In the genomic region with DNA sequence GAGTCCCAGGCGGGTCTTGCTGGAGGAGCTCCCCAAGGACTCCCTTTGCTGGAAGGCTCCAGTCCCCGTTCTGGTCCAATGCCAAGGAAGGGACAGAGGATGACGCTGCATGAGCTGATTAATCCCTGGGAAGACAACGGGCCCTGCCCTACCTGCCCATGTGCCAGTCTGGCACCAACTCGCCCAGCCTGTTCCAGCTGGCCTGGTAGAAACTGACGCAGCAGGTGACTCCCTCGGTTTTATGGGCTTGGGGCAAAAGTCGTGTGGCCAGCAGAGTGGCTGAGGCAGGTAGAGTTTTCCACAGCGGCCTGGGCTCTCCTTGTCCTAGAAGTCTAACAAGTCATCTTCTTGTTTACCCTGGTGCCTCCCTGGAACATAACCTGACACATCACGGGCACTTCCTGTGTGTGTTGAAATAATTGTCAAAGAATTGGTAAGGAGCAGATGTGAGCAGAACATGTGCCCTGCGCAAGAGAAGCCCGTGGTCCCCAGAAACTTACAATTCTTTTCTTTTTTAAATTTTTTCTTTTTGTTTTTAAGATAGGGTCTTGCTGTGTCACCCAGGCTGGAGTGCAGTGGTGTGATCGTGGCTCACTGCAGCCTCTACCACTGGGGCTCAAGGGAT, we compare ENCODE assay signal across 2 cellular contexts.
TF ChIP-seq lines count a peak whose summit lies in the region.

No MANE protein-coding gene starts in this region.

TF ChIP-seq in A549, 52 proteins besides CTCF, POLR2A, EP300 and RAD21:
- TF ChIP-seq RARB (CRISPR knock-in tag; IDR thresholded peaks at IDR 0.05), result no peak
- no peak for TF ChIP-seq FOSL2 (IDR thresholded peaks at IDR 0.05)
- no peak for TF ChIP-seq FOSL2 (CRISPR knock-in tag; IDR thresholded peaks at IDR 0.05)
- TF ChIP-seq PHF8 (IDR thresholded peaks at IDR 0.05; ENCODE audit: borderline replicate concordance, low read depth), result no peak
- no peak for TF ChIP-seq ZC3H11A (IDR thresholded peaks at IDR 0.05)
- TF ChIP-seq HOXB5 (CRISPR knock-in tag; IDR thresholded peaks at IDR 0.05), result no peak
TF ChIP-seq in A549: peak in this region for 0.

TF ChIP-seq in HepG2, 621 proteins besides CTCF, POLR2A, EP300 and RAD21:
- TF ChIP-seq, protein P1, sequence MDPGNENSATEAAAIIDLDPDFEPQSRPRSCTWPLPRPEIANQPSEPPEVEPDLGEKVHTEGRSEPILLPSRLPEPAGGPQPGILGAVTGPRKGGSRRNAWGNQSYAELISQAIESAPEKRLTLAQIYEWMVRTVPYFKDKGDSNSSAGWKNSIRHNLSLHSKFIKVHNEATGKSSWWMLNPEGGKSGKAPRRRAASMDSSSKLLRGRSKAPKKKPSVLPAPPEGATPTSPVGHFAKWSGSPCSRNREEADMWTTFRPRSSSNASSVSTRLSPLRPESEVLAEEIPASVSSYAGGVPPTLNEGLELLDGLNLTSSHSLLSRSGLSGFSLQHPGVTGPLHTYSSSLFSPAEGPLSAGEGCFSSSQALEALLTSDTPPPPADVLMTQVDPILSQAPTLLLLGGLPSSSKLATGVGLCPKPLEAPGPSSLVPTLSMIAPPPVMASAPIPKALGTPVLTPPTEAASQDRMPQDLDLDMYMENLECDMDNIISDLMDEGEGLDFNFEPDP (CRISPR knock-in tag; conservative IDR thresholded peaks at IDR 0.05), result no peak
- TF ChIP-seq HNRNPL (IDR thresholded peaks at IDR 0.05; ENCODE audit: low read depth, low read length) (peak; percentile 76), NCOA5 (CRISPR knock-in tag; IDR thresholded peaks at IDR 0.05) (no peak), RBFOX2 (IDR thresholded peaks at IDR 0.05; ENCODE audit: low read depth, low read length) (no peak)
- TF ChIP-seq, protein P2, sequence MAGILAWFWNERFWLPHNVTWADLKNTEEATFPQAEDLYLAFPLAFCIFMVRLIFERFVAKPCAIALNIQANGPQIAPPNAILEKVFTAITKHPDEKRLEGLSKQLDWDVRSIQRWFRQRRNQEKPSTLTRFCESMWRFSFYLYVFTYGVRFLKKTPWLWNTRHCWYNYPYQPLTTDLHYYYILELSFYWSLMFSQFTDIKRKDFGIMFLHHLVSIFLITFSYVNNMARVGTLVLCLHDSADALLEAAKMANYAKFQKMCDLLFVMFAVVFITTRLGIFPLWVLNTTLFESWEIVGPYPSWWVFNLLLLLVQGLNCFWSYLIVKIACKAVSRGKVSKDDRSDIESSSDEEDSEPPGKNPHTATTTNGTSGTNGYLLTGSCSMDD (CRISPR knock-in tag; IDR thresholded peaks at IDR 0.05), result no peak
TF ChIP-seq in HepG2: peak in this region for 1.
